1 cellular context compared by ENCODE assay signal in genomic region chr17:57902800-57903759, GRCh38.
TF ChIP-seq lines count a peak whose summit lies in the region.

No MANE protein-coding gene starts in this region.

TF ChIP-seq in HepG2, 621 proteins besides CTCF, POLR2A, EP300 and RAD21 (continued from another document and continues in another):
- TF ChIP-seq, protein P1, sequence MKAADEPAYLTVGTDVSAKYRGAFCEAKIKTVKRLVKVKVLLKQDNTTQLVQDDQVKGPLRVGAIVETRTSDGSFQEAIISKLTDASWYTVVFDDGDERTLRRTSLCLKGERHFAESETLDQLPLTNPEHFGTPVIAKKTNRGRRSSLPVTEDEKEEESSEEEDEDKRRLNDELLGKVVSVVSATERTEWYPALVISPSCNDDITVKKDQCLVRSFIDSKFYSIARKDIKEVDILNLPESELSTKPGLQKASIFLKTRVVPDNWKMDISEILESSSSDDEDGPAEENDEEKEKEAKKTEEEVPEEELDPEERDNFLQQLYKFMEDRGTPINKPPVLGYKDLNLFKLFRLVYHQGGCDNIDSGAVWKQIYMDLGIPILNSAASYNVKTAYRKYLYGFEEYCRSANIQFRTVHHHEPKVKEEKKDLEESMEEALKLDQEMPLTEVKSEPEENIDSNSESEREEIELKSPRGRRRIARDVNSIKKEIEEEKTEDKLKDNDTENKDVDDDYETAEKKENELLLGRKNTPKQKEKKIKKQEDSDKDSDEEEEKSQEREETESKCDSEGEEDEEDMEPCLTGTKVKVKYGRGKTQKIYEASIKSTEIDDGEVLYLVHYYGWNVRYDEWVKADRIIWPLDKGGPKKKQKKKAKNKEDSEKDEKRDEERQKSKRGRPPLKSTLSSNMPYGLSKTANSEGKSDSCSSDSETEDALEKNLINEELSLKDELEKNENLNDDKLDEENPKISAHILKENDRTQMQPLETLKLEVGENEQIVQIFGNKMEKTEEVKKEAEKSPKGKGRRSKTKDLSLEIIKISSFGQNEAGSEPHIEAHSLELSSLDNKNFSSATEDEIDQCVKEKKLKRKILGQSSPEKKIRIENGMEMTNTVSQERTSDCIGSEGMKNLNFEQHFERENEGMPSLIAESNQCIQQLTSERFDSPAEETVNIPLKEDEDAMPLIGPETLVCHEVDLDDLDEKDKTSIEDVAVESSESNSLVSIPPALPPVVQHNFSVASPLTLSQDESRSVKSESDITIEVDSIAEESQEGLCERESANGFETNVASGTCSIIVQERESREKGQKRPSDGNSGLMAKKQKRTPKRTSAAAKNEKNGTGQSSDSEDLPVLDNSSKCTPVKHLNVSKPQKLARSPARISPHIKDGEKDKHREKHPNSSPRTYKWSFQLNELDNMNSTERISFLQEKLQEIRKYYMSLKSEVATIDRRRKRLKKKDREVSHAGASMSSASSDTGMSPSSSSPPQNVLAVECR (CRISPR knock-in tag; IDR thresholded peaks at IDR 0.05; ENCODE audit: borderline replicate concordance) = peak; percentile 54; the same call in 1 of the 2 replicates
- TF ChIP-seq ZMYM2 (CRISPR knock-in tag; IDR thresholded peaks at IDR 0.05) = no peak; the same call in 1 of the 2 replicates
- TF ChIP-seq HIC2 (CRISPR knock-in tag; IDR thresholded peaks at IDR 0.05; ENCODE audit: low read depth) = peak; percentile 96
- TF ChIP-seq ONECUT2 (CRISPR knock-in tag; IDR thresholded peaks at IDR 0.05) = no peak
- no peak for TF ChIP-seq PRDM15 (CRISPR knock-in tag; IDR thresholded peaks at IDR 0.05)
- no peak for TF ChIP-seq ZNF17 (CRISPR knock-in tag; IDR thresholded peaks at IDR 0.05)
- peak; percentile 34 for TF ChIP-seq MTA1 (CRISPR knock-in tag; IDR thresholded peaks at IDR 0.05; ENCODE audit: borderline replicate concordance)
- no peak for TF ChIP-seq MTERF4 (CRISPR knock-in tag; IDR thresholded peaks at IDR 0.05)
- TF ChIP-seq RCOR2 (CRISPR knock-in tag; IDR thresholded peaks at IDR 0.05) = peak; percentile 95
- TF ChIP-seq MED1 (CRISPR knock-in tag; IDR thresholded peaks at IDR 0.05) = peak; percentile 80
- TF ChIP-seq MBNL3 (CRISPR knock-in tag; conservative IDR thresholded peaks at IDR 0.05) = no peak
- peak; percentile 77 for TF ChIP-seq BCL6 (CRISPR knock-in tag; IDR thresholded peaks at IDR 0.05)
- peak; percentile 84 for TF ChIP-seq YY1 (IDR thresholded peaks at IDR 0.05; ENCODE audit: insufficient read depth, insufficient replicate concordance, low read depth, low read length)
- no peak for TF ChIP-seq ELF4 (CRISPR knock-in tag; IDR thresholded peaks at IDR 0.05; ENCODE audit: borderline replicate concordance)
- TF ChIP-seq PTBP1 (IDR thresholded peaks at IDR 0.05; ENCODE audit: low read depth, low read length, poor library complexity, severe bottlenecking) = no peak
- no peak for TF ChIP-seq IKZF4 (CRISPR knock-in tag; IDR thresholded peaks at IDR 0.05; ENCODE audit: borderline replicate concordance, low read depth, not compliant biosample characterization)
- TF ChIP-seq, protein P2, sequence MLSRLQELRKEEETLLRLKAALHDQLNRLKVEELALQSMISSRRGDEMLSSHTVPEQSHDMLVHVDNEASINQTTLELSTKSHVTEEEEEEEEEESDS (CRISPR knock-in tag; IDR thresholded peaks at IDR 0.05; ENCODE audit: borderline replicate concordance) = no peak
- no peak for TF ChIP-seq NFE2 (CRISPR knock-in tag; IDR thresholded peaks at IDR 0.05)
- TF ChIP-seq ZNF296 (CRISPR knock-in tag; conservative IDR thresholded peaks at IDR 0.05) = peak; percentile 62
- no peak for TF ChIP-seq ZBTB39 (CRISPR knock-in tag; IDR thresholded peaks at IDR 0.05)
- TF ChIP-seq SMARCC2 (IDR thresholded peaks at IDR 0.05) = no peak
- no peak for TF ChIP-seq GTF2F1 (IDR thresholded peaks at IDR 0.05; ENCODE audit: low read length)
- peak; percentile 63 for TF ChIP-seq MXD4 (CRISPR knock-in tag; IDR thresholded peaks at IDR 0.05)
- TF ChIP-seq, protein P3, sequence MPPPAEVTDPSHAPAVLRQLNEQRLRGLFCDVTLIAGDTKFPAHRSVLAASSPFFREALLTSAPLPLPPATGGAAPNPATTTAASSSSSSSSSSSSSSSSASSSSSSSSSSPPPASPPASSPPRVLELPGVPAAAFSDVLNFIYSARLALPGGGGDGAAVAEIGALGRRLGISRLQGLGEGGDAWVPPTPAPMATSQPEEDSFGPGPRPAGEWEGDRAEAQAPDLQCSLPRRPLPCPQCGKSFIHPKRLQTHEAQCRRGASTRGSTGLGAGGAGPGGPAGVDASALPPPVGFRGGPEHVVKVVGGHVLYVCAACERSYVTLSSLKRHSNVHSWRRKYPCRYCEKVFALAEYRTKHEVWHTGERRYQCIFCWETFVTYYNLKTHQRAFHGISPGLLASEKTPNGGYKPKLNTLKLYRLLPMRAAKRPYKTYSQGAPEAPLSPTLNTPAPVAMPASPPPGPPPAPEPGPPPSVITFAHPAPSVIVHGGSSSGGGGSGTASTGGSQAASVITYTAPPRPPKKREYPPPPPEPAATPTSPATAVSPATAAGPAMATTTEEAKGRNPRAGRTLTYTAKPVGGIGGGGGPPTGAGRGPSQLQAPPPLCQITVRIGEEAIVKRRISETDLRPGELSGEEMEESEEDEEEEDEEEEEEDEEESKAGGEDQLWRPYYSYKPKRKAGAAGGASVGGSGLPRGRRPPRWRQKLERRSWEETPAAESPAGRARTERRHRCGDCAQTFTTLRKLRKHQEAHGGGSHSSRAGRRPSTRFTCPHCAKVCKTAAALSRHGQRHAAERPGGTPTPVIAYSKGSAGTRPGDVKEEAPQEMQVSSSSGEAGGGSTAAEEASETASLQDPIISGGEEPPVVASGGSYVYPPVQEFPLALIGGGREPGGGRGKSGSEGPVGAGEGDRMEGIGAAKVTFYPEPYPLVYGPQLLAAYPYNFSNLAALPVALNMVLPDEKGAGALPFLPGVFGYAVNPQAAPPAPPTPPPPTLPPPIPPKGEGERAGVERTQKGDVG (CRISPR knock-in tag; IDR thresholded peaks at IDR 0.05; ENCODE audit: borderline replicate concordance) = no peak
- TF ChIP-seq ZNF629 (CRISPR knock-in tag; conservative IDR thresholded peaks at IDR 0.05) = no peak
- no peak for TF ChIP-seq RFXAP (CRISPR knock-in tag; IDR thresholded peaks at IDR 0.05; ENCODE audit: borderline replicate concordance)
- TF ChIP-seq, protein P4, sequence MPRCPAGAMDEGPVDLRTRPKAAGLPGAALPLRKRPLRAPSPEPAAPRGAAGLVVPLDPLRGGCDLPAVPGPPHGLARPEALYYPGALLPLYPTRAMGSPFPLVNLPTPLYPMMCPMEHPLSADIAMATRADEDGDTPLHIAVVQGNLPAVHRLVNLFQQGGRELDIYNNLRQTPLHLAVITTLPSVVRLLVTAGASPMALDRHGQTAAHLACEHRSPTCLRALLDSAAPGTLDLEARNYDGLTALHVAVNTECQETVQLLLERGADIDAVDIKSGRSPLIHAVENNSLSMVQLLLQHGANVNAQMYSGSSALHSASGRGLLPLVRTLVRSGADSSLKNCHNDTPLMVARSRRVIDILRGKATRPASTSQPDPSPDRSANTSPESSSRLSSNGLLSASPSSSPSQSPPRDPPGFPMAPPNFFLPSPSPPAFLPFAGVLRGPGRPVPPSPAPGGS (CRISPR knock-in tag; IDR thresholded peaks at IDR 0.05) = 0 out of 2 replicates have a peak, but pooled peaks have one; percentile 80
- 0 out of 2 replicates have a peak, but pooled peaks have one; percentile 4 for TF ChIP-seq CENPT (CRISPR knock-in tag; IDR thresholded peaks at IDR 0.05; ENCODE audit: low read depth)
- no peak for TF ChIP-seq ZNF619 (CRISPR knock-in tag; IDR thresholded peaks at IDR 0.05)
- 0 out of 2 replicates have a peak, but pooled peaks have one; percentile 51 for TF ChIP-seq ZNF879 (CRISPR knock-in tag; IDR thresholded peaks at IDR 0.05)
- TF ChIP-seq, protein P5, sequence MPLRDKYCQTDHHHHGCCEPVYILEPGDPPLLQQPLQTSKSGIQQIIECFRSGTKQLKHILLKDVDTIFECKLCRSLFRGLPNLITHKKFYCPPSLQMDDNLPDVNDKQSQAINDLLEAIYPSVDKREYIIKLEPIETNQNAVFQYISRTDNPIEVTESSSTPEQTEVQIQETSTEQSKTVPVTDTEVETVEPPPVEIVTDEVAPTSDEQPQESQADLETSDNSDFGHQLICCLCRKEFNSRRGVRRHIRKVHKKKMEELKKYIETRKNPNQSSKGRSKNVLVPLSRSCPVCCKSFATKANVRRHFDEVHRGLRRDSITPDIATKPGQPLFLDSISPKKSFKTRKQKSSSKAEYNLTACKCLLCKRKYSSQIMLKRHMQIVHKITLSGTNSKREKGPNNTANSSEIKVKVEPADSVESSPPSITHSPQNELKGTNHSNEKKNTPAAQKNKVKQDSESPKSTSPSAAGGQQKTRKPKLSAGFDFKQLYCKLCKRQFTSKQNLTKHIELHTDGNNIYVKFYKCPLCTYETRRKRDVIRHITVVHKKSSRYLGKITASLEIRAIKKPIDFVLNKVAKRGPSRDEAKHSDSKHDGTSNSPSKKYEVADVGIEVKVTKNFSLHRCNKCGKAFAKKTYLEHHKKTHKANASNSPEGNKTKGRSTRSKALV (CRISPR knock-in tag; IDR thresholded peaks at IDR 0.05) = no peak
- TF ChIP-seq, protein P6, sequence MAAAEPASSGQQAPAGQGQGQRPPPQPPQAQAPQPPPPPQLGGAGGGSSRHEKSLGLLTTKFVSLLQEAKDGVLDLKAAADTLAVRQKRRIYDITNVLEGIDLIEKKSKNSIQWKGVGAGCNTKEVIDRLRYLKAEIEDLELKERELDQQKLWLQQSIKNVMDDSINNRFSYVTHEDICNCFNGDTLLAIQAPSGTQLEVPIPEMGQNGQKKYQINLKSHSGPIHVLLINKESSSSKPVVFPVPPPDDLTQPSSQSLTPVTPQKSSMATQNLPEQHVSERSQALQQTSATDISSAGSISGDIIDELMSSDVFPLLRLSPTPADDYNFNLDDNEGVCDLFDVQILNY (CRISPR knock-in tag; conservative IDR thresholded peaks at IDR 0.05) = 0 out of 2 replicates have a peak, but pooled peaks have one; percentile 47
- no peak for TF ChIP-seq ZNF776 (CRISPR knock-in tag; IDR thresholded peaks at IDR 0.05)
- no peak for TF ChIP-seq ZNF709 (CRISPR knock-in tag; IDR thresholded peaks at IDR 0.05)
